2 cellular contexts compared by ENCODE assay signal in the genomic region with DNA sequence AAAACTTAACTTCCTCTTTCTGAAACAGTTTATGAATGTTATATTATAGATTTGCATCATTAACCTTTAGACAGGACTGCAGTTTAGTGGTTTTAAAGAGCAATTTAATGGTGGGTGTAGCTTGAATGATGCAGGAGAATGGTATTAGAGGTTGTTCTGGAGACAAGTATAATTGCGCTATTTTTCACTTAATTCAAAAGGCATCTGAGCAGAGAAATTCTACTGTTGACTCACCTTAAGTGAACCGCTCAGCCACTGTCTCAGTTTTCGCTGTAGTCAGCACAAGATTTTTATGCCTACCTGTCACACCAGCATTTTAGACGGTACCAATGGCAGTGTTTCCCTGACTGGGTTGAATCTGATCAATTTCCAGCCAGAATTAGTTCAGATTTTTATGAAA.
A peak's percentile ranks its signal among the peaks of the same experiment; 100 is the strongest.
TF ChIP-seq lines count a peak whose summit lies in the region.

No MANE protein-coding gene starts in this region.

TF ChIP-seq in IMR-90, 13 proteins besides CTCF, POLR2A, EP300 and RAD21:
- TF ChIP-seq MAZ (IDR thresholded peaks at IDR 0.05; ENCODE audit: borderline replicate concordance, low read depth, low read length) (no peak), FOS (IDR thresholded peaks at IDR 0.05; ENCODE audit: low read depth, low read length) (no peak), MAFK (IDR thresholded peaks at IDR 0.05; ENCODE audit: low read depth, low read length) (peak; percentile 84)

TF ChIP-seq in neural cell, 6 proteins besides CTCF, POLR2A, EP300 and RAD21:
- TF ChIP-seq SMC3 (conservative IDR thresholded peaks at IDR 0.05; ENCODE audit: poor library complexity), result no peak
- TF ChIP-seq MXI1 (conservative IDR thresholded peaks at IDR 0.05; ENCODE audit: poor library complexity, severe bottlenecking), result no peak
- TF ChIP-seq REST (IDR thresholded peaks at IDR 0.05; ENCODE audit: borderline replicate concordance), result no peak
- TF ChIP-seq TAF1 (IDR thresholded peaks at IDR 0.05; ENCODE audit: low read depth), result no peak
- peak; percentile 63 for TF ChIP-seq POLR2AphosphoS5 (IDR thresholded peaks at IDR 0.05)
- no peak for TF ChIP-seq EZH2 (IDR thresholded peaks at IDR 0.05; ENCODE audit: borderline replicate concordance, insufficient read depth, low read length, poor library complexity, severe bottlenecking)
TF ChIP-seq in neural cell: peak in this region for 1.
